In the genomic region with DNA sequence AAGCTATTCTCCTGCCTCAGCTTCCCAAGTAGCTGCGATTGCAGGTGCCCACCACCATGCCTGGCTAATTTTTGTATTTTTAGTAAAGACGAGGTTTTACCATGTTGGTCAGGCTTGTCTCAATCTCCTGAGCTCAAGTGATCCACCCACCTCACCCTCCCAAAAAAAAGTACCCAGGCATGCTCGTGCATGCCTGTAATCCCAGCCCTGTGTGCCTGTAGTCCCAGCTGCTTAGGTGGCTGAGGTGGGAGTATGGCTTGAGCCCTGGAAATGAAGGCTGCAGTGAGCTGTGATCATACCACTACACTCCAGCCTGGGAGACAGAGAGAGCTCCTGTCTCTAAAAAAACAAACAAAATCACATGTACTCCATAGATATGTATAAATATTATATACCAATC, we compare ENCODE assay signal across 20 cellular contexts.
DNase-seq lines count a peak whose midpoint lies in the region; ATAC-seq, FAIRE-seq and TF ChIP-seq lines count a peak whose summit lies in the region.
"Had no signal": no experiment of that assay in that cellular context is flagged by ENCODE, and none has a peak within 500 bp of the region (broad histone marks: within the 10 kb centered on the region; RNA-seq: fewer than 3 reads in every experiment).

No MANE protein-coding gene starts in this region.

- peak; percentile 18 for DNase-seq in DMS 273 (lab: John Stamatoyannopoulos, UW; ENCODE audit: unreplicated experiment)
- DNase-seq in DMS 273 treated with DMSO at 0.1 percent for 48 hours (lab: John Stamatoyannopoulos, UW): no peak
- DNase-seq in bronchial epithelial cell (ENCODE audit: low read depth): peak; percentile 78
- no peak for DNase-seq in keratinocyte (ENCODE audit: low read depth, low spot score)
- DNase-seq in OCI-M2 (lab: John Stamatoyannopoulos, UW; ENCODE audit: unreplicated experiment): no peak
- DNase-seq: AML-193; CD4-positive, alpha-beta memory T cell; DMS53; DND-41; EL; IMR-90 had no signal

- no peaks in the 10 kb centered on the region for H3K9me1 ChIP-seq in keratinocyte (ENCODE audit: control insufficient read depth, extremely low read depth, insufficient read depth, low read length)

- peaks cover 23% of the 10 kb centered on the region for H3K4me1 ChIP-seq in keratinocyte (ENCODE audit: control insufficient read depth, extremely low read depth, insufficient read depth, low read length)
- H3K4me1 ChIP-seq: A549, HAP-1 had no signal

- ATAC-seq in HG03159 (IDR thresholded peaks at IDR 0.05; ENCODE audit: unreplicated experiment) (no peak), GM19035 (IDR thresholded peaks at IDR 0.05; ENCODE audit: unreplicated experiment) (no peak)
- ATAC-seq: A549, GM12878, K562 had no signal

- H3K36me3 ChIP-seq in bronchial epithelial cell (ENCODE audit: control insufficient read depth, insufficient read depth, low read length) (no peaks in the 10 kb centered on the region), keratinocyte (ENCODE audit: control insufficient read depth in 2 of 2, extremely low read depth in 1 of 2, insufficient read depth in 2 of 2, low read length in 2 of 2) (no peaks in the 10 kb centered on the region)
- H3K36me3 ChIP-seq: HAP-1 had no signal

- H4K20me1 ChIP-seq in keratinocyte (ENCODE audit: control insufficient read depth, extremely low read depth, insufficient read depth, low read length): no peaks in the 10 kb centered on the region

- no peak for FAIRE-seq in bronchial epithelial cell (lab: Jason Lieb, UNC)
- FAIRE-seq in keratinocyte (lab: Jason Lieb, UNC): peak; percentile 76
- FAIRE-seq: A549, GM12878, GM19239, HTR-8/SVneo, K562 had no signal

- dilution Hi-C loops in keratinocyte (cut with MboI; ENCODE audit: extremely low pct_ligation_motif_present, low sequenced_read_pairs): no loop called here

- H3K9ac ChIP-seq in keratinocyte (ENCODE audit: control insufficient read depth, extremely low read depth, insufficient read depth, low read length): no peak overlapping the region

- H3K9me3 ChIP-seq in keratinocyte (ENCODE audit: control insufficient read depth, low read depth, low read length): no peaks in the 10 kb centered on the region
- H3K9me3 ChIP-seq: A549, HAP-1 had no signal

- H3K27me3 ChIP-seq in bronchial epithelial cell (ENCODE audit: control insufficient read depth, insufficient read depth, low read length) (no peaks in the 10 kb centered on the region), keratinocyte (ENCODE audit: control insufficient read depth, extremely low read depth, insufficient read depth, low read length) (no peaks in the 10 kb centered on the region)

- TF ChIP-seq CTCF in bronchial epithelial cell (IDR thresholded peaks at IDR 0.05; ENCODE audit: insufficient read depth, low read length, severe bottlenecking) (no peak), keratinocyte (optimal IDR thresholded peaks at IDR 0.05 in 1 of 3, IDR thresholded peaks at IDR 0.05 in 1 of 3, conservative IDR thresholded peaks at IDR 0.05 in 1 of 3; ENCODE audit: extremely low read depth in 1 of 3, insufficient read depth in 2 of 3, low read length in 3 of 3) (no peak)

- no peaks in the 10 kb centered on the region for H3K79me2 ChIP-seq in keratinocyte (ENCODE audit: control insufficient read depth, insufficient read depth, low read length)

- H2AFZ ChIP-seq in keratinocyte (ENCODE audit: control insufficient read depth, low read length): no peak overlapping the region

- H3K4me2 ChIP-seq in keratinocyte (ENCODE audit: control insufficient read depth, extremely low read depth, insufficient read depth, low read depth, low read length): peak overlapping the region; percentile 16
- H3K4me2 ChIP-seq: A549 had no signal

- H3K4me3 ChIP-seq in bronchial epithelial cell (ENCODE audit: low read depth, low read length) (no peak overlapping the region), keratinocyte (ENCODE audit: control insufficient read depth in 2 of 3, extremely low read depth in 1 of 3, insufficient read depth in 2 of 3, low read depth in 1 of 3, low read length in 3 of 3) (no peak overlapping the region)
- H3K4me3 ChIP-seq: A549, GM12878, HAP-1, K562 had no signal

- H3K27ac ChIP-seq in keratinocyte (ENCODE audit: control insufficient read depth, insufficient read depth, low read length): no peak overlapping the region
- H3K27ac ChIP-seq: 22Rv1, A549 had no signal

Comparison
In these comparisons a context has a peak if more than half of its experiments do, and no peak if none do; other contexts are left out.
1. DNase-seq: peak in DMS 273 (single experiment) and bronchial epithelial cell (single experiment); none in DMS 273 treated with DMSO at 0.1 percent for 48 hours (single experiment), keratinocyte (single experiment) and OCI-M2 (single experiment).